17 cellular contexts compared by ENCODE assay signal in genomic region chr12:18716236-18716635, GRCh38. TPM values are rescaled to one million over a fixed set of nuclear protein-coding genes. Genes with fewer than 3 reads are reported as not detected.
DNase-seq lines count a peak whose midpoint lies in the region; ATAC-seq and TF ChIP-seq lines count a peak whose summit lies in the region.
"Had no signal": no experiment of that assay in that cellular context is flagged by ENCODE, and none has a peak within 500 bp of the region (broad histone marks: within the 10 kb centered on the region; RNA-seq: fewer than 3 reads in every experiment).

No MANE protein-coding gene starts in this region.

- DNase-seq in DMS53 (lab: John Stamatoyannopoulos, UW) (peak; percentile 15), DMS53 treated with DMSO at 0.1 percent for 48 hours (lab: John Stamatoyannopoulos, UW; ENCODE audit: unreplicated experiment) (no peak), NB4 (ENCODE audit: low read depth) (peak; percentile 29), epithelial cell of proximal tubule (ENCODE audit: low read depth) (no peak), renal cortical epithelial cell (ENCODE audit: low read depth) (peak; percentile 26), pons (ENCODE audit: low spot score) (no peak), sciatic nerve (ENCODE audit: low spot score) (no peak)
- DNase-seq in activated CD8-positive, alpha-beta memory T cell treated with anti-CD3 and anti-CD28 coated beads, Interleukin-2, amount 50 U/mL, for 4 hours: no peak
- DNase-seq: 8988T; CD4-positive, CD25-positive, alpha-beta regulatory T cell; DMS79; KG1 had no signal

- TF ChIP-seq CTCF in NB4 (IDR thresholded peaks at IDR 0.05; ENCODE audit: low read depth, low read length) (no peak), epithelial cell of proximal tubule (conservative IDR thresholded peaks at IDR 0.05; ENCODE audit: low read depth, low read length) (peak; percentile 9)

- no peak overlapping the region for H3K4me3 ChIP-seq in NB4 (ENCODE audit: low read depth, low read length)
- no peak overlapping the region for H3K4me3 ChIP-seq in epithelial cell of proximal tubule (ENCODE audit: low read depth, low read length)
- H3K4me3 ChIP-seq: BLaER1 treated with 17β-estradiol and CSF1 and Interleukin-3, amounts not matched to agents 10 nM and 100 nM; GM12878; GM23338; HAP-1 had no signal

- TF ChIP-seq POLR2A in NB4 (IDR thresholded peaks at IDR 0.05; ENCODE audit: extremely low read depth, insufficient read length): no peak

- intact Hi-C loops in sciatic nerve (cut with DNase I): no loop called here

- ATAC-seq in sciatic nerve: no peak
- ATAC-seq: GM12878, GM23338 had no signal

RNA-seq across cellular contexts. Expression of gene PLCZ1, which starts 21.6 kb away (rescaled TPM):
- total RNA-seq in epithelial cell of proximal tubule: not detected in 2 replicates
- total RNA-seq in renal cortical epithelial cell: 0.69 TPM in 1 of 2 replicates, not detected in the other
- not detected for total RNA-seq in sciatic nerve
- total RNA-seq: CD4-positive, CD25-positive, alpha-beta regulatory T cell; G401; GM12878; GM23338 had no signal

RNA-seq across cellular contexts. Expression of gene CAPZA3, which starts 21.7 kb away (rescaled TPM):
- total RNA-seq in epithelial cell of proximal tubule (not detected in 2 replicates), renal cortical epithelial cell (not detected in 2 replicates), sciatic nerve (not detected)
- total RNA-seq: CD4-positive, CD25-positive, alpha-beta regulatory T cell; G401; GM12878; GM23338 had no signal

Comparison
In these comparisons a context has a peak if more than half of its experiments do, and no peak if none do; other contexts are left out.
1. DNase-seq: peak in DMS53 (single experiment), NB4 (single experiment) and renal cortical epithelial cell (single experiment); none in DMS53 treated with DMSO at 0.1 percent for 48 hours (single experiment), epithelial cell of proximal tubule (single experiment), pons (single experiment), sciatic nerve (single experiment) and activated CD8-positive, alpha-beta memory T cell treated with anti-CD3 and anti-CD28 coated beads, Interleukin-2, amount 50 U/mL, for 4 hours (single experiment).